In the genomic region with DNA sequence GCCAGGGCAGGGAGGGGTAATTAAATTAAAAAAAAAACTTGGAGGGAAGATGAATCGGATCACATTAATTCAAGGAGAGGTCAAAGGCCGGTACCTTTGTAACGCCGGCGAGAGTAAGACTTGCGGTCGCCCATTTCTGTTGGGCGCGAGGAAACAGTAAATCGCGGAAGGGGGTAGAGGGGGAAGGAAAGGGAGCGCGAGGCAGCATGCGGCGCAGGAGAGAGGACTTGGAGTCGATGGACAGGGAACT, we compare ENCODE assay signal across 1 cellular context.
A peak's percentile ranks its signal among the peaks of the same experiment; 100 is the strongest.
TF ChIP-seq lines count a peak whose summit lies in the region.

No MANE protein-coding gene starts in this region.

TF ChIP-seq in HepG2, 621 proteins besides CTCF, POLR2A, EP300 and RAD21 (continued from another document and continues in another):
- TF ChIP-seq, protein P1, sequence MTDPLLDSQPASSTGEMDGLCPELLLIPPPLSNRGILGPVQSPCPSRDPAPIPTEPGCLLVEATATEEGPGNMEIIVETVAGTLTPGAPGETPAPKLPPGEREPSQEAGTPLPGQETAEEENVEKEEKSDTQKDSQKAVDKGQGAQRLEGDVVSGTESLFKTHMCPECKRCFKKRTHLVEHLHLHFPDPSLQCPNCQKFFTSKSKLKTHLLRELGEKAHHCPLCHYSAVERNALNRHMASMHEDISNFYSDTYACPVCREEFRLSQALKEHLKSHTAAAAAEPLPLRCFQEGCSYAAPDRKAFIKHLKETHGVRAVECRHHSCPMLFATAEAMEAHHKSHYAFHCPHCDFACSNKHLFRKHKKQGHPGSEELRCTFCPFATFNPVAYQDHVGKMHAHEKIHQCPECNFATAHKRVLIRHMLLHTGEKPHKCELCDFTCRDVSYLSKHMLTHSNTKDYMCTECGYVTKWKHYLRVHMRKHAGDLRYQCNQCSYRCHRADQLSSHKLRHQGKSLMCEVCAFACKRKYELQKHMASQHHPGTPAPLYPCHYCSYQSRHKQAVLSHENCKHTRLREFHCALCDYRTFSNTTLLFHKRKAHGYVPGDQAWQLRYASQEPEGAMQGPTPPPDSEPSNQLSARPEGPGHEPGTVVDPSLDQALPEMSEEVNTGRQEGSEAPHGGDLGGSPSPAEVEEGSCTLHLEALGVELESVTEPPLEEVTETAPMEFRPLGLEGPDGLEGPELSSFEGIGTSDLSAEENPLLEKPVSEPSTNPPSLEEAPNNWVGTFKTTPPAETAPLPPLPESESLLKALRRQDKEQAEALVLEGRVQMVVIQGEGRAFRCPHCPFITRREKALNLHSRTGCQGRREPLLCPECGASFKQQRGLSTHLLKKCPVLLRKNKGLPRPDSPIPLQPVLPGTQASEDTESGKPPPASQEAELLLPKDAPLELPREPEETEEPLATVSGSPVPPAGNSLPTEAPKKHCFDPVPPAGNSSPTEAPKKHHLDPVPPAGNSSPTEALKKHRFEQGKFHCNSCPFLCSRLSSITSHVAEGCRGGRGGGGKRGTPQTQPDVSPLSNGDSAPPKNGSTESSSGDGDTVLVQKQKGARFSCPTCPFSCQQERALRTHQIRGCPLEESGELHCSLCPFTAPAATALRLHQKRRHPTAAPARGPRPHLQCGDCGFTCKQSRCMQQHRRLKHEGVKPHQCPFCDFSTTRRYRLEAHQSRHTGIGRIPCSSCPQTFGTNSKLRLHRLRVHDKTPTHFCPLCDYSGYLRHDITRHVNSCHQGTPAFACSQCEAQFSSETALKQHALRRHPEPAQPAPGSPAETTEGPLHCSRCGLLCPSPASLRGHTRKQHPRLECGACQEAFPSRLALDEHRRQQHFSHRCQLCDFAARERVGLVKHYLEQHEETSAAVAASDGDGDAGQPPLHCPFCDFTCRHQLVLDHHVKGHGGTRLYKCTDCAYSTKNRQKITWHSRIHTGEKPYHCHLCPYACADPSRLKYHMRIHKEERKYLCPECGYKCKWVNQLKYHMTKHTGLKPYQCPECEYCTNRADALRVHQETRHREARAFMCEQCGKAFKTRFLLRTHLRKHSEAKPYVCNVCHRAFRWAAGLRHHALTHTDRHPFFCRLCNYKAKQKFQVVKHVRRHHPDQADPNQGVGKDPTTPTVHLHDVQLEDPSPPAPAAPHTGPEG (CRISPR knock-in tag; IDR thresholded peaks at IDR 0.05): no peak
- TF ChIP-seq, protein P2, sequence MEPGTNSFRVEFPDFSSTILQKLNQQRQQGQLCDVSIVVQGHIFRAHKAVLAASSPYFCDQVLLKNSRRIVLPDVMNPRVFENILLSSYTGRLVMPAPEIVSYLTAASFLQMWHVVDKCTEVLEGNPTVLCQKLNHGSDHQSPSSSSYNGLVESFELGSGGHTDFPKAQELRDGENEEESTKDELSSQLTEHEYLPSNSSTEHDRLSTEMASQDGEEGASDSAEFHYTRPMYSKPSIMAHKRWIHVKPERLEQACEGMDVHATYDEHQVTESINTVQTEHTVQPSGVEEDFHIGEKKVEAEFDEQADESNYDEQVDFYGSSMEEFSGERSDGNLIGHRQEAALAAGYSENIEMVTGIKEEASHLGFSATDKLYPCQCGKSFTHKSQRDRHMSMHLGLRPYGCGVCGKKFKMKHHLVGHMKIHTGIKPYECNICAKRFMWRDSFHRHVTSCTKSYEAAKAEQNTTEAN (CRISPR knock-in tag; conservative IDR thresholded peaks at IDR 0.05): peak; percentile 82
- TF ChIP-seq MYNN (CRISPR knock-in tag; IDR thresholded peaks at IDR 0.05; ENCODE audit: low read depth): peak; percentile 76; the same call in 1 of the 2 replicates
- TF ChIP-seq, protein P3, sequence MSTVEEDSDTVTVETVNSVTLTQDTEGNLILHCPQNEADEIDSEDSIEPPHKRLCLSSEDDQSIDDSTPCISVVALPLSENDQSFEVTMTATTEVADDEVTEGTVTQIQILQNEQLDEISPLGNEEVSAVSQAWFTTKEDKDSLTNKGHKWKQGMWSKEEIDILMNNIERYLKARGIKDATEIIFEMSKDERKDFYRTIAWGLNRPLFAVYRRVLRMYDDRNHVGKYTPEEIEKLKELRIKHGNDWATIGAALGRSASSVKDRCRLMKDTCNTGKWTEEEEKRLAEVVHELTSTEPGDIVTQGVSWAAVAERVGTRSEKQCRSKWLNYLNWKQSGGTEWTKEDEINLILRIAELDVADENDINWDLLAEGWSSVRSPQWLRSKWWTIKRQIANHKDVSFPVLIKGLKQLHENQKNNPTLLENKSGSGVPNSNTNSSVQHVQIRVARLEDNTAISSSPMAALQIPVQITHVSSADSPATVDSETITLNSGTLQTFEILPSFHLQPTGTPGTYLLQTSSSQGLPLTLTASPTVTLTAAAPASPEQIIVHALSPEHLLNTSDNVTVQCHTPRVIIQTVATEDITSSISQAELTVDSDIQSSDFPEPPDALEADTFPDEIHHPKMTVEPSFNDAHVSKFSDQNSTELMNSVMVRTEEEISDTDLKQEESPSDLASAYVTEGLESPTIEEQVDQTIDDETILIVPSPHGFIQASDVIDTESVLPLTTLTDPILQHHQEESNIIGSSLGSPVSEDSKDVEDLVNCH (CRISPR knock-in tag; IDR thresholded peaks at IDR 0.05): peak; percentile 85; the same call in 1 of the 2 replicates
- peak; percentile 33 for TF ChIP-seq ZEB1 (IDR thresholded peaks at IDR 0.05; ENCODE audit: insufficient replicate concordance, low read depth)
- TF ChIP-seq ISL2 (CRISPR knock-in tag; IDR thresholded peaks at IDR 0.05): peak; percentile 42; the same call in 1 of the 2 replicates
- TF ChIP-seq ZSCAN21 (CRISPR knock-in tag; IDR thresholded peaks at IDR 0.05; ENCODE audit: borderline replicate concordance): peak; percentile 88; the same call in 1 of the 2 replicates
- TF ChIP-seq KAT8 (CRISPR knock-in tag; IDR thresholded peaks at IDR 0.05): peak; percentile 72
- TF ChIP-seq ZNF724P (CRISPR knock-in tag; IDR thresholded peaks at IDR 0.05; ENCODE audit: borderline replicate concordance): no peak
- TF ChIP-seq, protein P4, sequence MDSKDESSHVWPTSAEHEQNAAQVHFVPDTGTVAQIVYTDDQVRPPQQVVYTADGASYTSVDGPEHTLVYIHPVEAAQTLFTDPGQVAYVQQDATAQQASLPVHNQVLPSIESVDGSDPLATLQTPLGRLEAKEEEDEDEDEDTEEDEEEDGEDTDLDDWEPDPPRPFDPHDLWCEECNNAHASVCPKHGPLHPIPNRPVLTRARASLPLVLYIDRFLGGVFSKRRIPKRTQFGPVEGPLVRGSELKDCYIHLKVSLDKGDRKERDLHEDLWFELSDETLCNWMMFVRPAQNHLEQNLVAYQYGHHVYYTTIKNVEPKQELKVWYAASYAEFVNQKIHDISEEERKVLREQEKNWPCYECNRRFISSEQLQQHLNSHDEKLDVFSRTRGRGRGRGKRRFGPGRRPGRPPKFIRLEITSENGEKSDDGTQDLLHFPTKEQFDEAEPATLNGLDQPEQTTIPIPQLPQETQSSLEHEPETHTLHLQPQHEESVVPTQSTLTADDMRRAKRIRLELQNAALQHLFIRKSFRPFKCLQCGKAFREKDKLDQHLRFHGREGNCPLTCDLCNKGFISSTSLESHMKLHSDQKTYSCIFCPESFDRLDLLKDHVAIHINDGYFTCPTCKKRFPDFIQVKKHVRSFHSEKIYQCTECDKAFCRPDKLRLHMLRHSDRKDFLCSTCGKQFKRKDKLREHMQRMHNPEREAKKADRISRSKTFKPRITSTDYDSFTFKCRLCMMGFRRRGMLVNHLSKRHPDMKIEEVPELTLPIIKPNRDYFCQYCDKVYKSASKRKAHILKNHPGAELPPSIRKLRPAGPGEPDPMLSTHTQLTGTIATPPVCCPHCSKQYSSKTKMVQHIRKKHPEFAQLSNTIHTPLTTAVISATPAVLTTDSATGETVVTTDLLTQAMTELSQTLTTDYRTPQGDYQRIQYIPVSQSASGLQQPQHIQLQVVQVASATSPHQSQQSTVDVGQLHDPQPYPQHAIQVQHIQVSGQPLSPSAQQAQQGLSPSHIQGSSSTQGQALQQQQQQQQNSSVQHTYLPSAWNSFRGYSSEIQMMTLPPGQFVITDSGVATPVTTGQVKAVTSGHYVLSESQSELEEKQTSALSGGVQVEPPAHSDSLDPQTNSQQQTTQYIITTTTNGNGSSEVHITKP (CRISPR knock-in tag; IDR thresholded peaks at IDR 0.05; ENCODE audit: low read depth): peak; percentile 45; the same call in 1 of the 2 replicates
- TF ChIP-seq NFKB2 (CRISPR knock-in tag; IDR thresholded peaks at IDR 0.05; ENCODE audit: borderline replicate concordance): peak; percentile 85
- TF ChIP-seq NCOR1 (IDR thresholded peaks at IDR 0.05; ENCODE audit: borderline replicate concordance, low read length): no peak
- no peak; the same call in 1 of the 2 replicates for TF ChIP-seq ERF (CRISPR knock-in tag; IDR thresholded peaks at IDR 0.05)
- no peak for TF ChIP-seq HES4 (CRISPR knock-in tag; IDR thresholded peaks at IDR 0.05; ENCODE audit: borderline replicate concordance)
- TF ChIP-seq MXI1 (IDR thresholded peaks at IDR 0.05; ENCODE audit: borderline replicate concordance, low read depth, low read length): peak; percentile 40; the same call in 1 of the 3 replicates
- TF ChIP-seq ZNF33B (CRISPR knock-in tag; IDR thresholded peaks at IDR 0.05): 0 out of 2 replicates have a peak, but pooled peaks have one; percentile 61
- TF ChIP-seq PPARG (CRISPR knock-in tag; conservative IDR thresholded peaks at IDR 0.05): no peak
- no peak for TF ChIP-seq ZC3H4 (CRISPR knock-in tag; IDR thresholded peaks at IDR 0.05; ENCODE audit: borderline replicate concordance)
- TF ChIP-seq, protein P5, sequence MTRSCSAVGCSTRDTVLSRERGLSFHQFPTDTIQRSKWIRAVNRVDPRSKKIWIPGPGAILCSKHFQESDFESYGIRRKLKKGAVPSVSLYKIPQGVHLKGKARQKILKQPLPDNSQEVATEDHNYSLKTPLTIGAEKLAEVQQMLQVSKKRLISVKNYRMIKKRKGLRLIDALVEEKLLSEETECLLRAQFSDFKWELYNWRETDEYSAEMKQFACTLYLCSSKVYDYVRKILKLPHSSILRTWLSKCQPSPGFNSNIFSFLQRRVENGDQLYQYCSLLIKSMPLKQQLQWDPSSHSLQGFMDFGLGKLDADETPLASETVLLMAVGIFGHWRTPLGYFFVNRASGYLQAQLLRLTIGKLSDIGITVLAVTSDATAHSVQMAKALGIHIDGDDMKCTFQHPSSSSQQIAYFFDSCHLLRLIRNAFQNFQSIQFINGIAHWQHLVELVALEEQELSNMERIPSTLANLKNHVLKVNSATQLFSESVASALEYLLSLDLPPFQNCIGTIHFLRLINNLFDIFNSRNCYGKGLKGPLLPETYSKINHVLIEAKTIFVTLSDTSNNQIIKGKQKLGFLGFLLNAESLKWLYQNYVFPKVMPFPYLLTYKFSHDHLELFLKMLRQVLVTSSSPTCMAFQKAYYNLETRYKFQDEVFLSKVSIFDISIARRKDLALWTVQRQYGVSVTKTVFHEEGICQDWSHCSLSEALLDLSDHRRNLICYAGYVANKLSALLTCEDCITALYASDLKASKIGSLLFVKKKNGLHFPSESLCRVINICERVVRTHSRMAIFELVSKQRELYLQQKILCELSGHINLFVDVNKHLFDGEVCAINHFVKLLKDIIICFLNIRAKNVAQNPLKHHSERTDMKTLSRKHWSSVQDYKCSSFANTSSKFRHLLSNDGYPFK (CRISPR knock-in tag; IDR thresholded peaks at IDR 0.05; ENCODE audit: borderline replicate concordance): peak; percentile 59; the same call in 1 of the 2 replicates
- 0 out of 2 replicates have a peak, but pooled peaks have one; percentile 33 for TF ChIP-seq ZNF567 (CRISPR knock-in tag; IDR thresholded peaks at IDR 0.05; ENCODE audit: borderline replicate concordance)
- TF ChIP-seq, protein P6, sequence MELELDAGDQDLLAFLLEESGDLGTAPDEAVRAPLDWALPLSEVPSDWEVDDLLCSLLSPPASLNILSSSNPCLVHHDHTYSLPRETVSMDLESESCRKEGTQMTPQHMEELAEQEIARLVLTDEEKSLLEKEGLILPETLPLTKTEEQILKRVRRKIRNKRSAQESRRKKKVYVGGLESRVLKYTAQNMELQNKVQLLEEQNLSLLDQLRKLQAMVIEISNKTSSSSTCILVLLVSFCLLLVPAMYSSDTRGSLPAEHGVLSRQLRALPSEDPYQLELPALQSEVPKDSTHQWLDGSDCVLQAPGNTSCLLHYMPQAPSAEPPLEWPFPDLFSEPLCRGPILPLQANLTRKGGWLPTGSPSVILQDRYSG (CRISPR knock-in tag; IDR thresholded peaks at IDR 0.05): peak; percentile 52; the same call in 1 of the 2 replicates
- TF ChIP-seq, protein P7, sequence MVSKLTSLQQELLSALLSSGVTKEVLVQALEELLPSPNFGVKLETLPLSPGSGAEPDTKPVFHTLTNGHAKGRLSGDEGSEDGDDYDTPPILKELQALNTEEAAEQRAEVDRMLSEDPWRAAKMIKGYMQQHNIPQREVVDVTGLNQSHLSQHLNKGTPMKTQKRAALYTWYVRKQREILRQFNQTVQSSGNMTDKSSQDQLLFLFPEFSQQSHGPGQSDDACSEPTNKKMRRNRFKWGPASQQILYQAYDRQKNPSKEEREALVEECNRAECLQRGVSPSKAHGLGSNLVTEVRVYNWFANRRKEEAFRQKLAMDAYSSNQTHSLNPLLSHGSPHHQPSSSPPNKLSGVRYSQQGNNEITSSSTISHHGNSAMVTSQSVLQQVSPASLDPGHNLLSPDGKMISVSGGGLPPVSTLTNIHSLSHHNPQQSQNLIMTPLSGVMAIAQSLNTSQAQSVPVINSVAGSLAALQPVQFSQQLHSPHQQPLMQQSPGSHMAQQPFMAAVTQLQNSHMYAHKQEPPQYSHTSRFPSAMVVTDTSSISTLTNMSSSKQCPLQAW (CRISPR knock-in tag; IDR thresholded peaks at IDR 0.05): peak; percentile 61; the same call in 1 of the 2 replicates
- no peak for TF ChIP-seq RXRA (CRISPR knock-in tag; IDR thresholded peaks at IDR 0.05)
- no peak for TF ChIP-seq BHLHE40 (IDR thresholded peaks at IDR 0.05; ENCODE audit: low read length)
- TF ChIP-seq ZNF350 (CRISPR knock-in tag; IDR thresholded peaks at IDR 0.05; ENCODE audit: borderline replicate concordance, low read depth): peak; percentile 74; the same call in 1 of the 2 replicates
- TF ChIP-seq HMG20B (CRISPR knock-in tag; conservative IDR thresholded peaks at IDR 0.05): no peak
- peak; percentile 41; the same call in 1 of the 2 replicates for TF ChIP-seq POLR2G (IDR thresholded peaks at IDR 0.05; ENCODE audit: low read depth, low read length)
- TF ChIP-seq ZNF891 (CRISPR knock-in tag; IDR thresholded peaks at IDR 0.05): peak; percentile 56; the same call in 1 of the 2 replicates
- TF ChIP-seq ZNF75D (CRISPR knock-in tag; IDR thresholded peaks at IDR 0.05; ENCODE audit: borderline replicate concordance): no peak
- no peak for TF ChIP-seq MAFG (CRISPR knock-in tag; IDR thresholded peaks at IDR 0.05)
- TF ChIP-seq ELF3 (CRISPR knock-in tag; IDR thresholded peaks at IDR 0.05): peak; percentile 65; the same call in 1 of the 2 replicates
- TF ChIP-seq, protein P8, sequence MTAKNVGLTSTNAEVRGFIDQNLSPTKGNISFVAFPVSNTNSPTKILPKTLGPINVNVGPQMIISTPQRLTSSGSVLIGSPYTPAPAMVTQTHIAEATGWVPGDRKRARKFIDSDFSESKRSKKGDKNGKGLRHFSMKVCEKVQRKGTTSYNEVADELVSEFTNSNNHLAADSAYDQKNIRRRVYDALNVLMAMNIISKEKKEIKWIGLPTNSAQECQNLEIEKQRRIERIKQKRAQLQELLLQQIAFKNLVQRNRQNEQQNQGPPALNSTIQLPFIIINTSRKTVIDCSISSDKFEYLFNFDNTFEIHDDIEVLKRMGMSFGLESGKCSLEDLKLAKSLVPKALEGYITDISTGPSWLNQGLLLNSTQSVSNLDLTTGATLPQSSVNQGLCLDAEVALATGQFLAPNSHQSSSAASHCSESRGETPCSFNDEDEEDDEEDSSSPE (CRISPR knock-in tag; IDR thresholded peaks at IDR 0.05): peak; percentile 77; the same call in 1 of the 2 replicates
- no peak for TF ChIP-seq ZNF296 (CRISPR knock-in tag; conservative IDR thresholded peaks at IDR 0.05)
- 0 out of 2 replicates have a peak, but pooled peaks have one; percentile 20 for TF ChIP-seq ZNF34 (CRISPR knock-in tag; IDR thresholded peaks at IDR 0.05; ENCODE audit: borderline replicate concordance)
- 0 out of 2 replicates have a peak, but pooled peaks have one; percentile 14 for TF ChIP-seq REXO4 (CRISPR knock-in tag; IDR thresholded peaks at IDR 0.05; ENCODE audit: borderline replicate concordance)
